Comparison of ENCODE assay signal across 17 cellular contexts in the genomic region with DNA sequence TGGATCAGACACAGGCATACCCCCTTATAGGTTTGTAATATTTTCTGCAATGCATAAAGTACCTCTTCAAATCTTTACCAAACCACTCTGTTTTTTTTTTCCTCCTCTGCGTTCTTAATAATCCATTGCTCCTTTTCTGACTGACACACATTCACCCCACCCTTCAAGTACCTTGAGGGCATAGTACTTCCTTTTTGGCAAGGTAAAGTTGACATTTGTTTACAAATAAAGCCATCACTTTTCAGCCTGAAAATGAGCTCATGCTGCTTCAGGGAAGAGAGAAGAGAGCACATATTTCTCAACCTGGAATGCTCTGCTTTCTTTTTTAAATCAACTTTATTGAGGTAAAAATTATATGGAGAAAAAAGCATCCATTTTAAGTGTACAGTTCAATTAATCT.
"Had no signal": no experiment of that assay in that cellular context is flagged by ENCODE, and none has a peak within 500 bp of the region (broad histone marks: within the 10 kb centered on the region; RNA-seq: fewer than 3 reads in every experiment).

No MANE protein-coding gene starts in this region.

- H3K27me3 ChIP-seq: esophagus squamous epithelium, heart left ventricle, stomach had no signal

- ATAC-seq: heart left ventricle had no signal

- H3K27ac ChIP-seq: esophagus squamous epithelium, heart left ventricle, parathyroid adenoma, stomach, thoracic aorta had no signal

- H3K4me1 ChIP-seq: esophagus squamous epithelium, heart left ventricle, parathyroid adenoma, stomach had no signal

- DNase-seq: activated CD4-positive, alpha-beta T cell treated with anti-CD3 and anti-CD28 coated beads, Interleukin-2, amount 50 U/mL, for 4 hours; activated CD4-positive, CD25-positive, alpha-beta regulatory T cell treated with anti-CD3 and anti-CD28 coated beads, Interleukin-2, amount 50 U/mL, for 72 hours; activated naive CD4-positive, alpha-beta T cell treated with anti-CD3 and anti-CD28 coated beads, Interleukin-2, amount 50 U/mL, for 16 hours; activated T-cell treated with anti-CD3 and anti-CD28 coated beads, Interleukin-2, amount 50 U/mL, for 1 hour; cerebellar nuclear complex; esophagus squamous epithelium; foreskin fibroblast; heart left ventricle; kidney; midbrain; naive B cell; retina; stimulated activated CD4-positive, alpha-beta T cell treated with anti-CD3 and anti-CD28 coated beads, Interleukin-15, amount 100 ng/mL, for 24 hours; stimulated activated CD4-positive, alpha-beta T cell treated with anti-CD3 and anti-CD28 coated beads, Interleukin-4, amount 100 ng/mL, for 24 hours; stomach had no signal
